In the genomic region with DNA sequence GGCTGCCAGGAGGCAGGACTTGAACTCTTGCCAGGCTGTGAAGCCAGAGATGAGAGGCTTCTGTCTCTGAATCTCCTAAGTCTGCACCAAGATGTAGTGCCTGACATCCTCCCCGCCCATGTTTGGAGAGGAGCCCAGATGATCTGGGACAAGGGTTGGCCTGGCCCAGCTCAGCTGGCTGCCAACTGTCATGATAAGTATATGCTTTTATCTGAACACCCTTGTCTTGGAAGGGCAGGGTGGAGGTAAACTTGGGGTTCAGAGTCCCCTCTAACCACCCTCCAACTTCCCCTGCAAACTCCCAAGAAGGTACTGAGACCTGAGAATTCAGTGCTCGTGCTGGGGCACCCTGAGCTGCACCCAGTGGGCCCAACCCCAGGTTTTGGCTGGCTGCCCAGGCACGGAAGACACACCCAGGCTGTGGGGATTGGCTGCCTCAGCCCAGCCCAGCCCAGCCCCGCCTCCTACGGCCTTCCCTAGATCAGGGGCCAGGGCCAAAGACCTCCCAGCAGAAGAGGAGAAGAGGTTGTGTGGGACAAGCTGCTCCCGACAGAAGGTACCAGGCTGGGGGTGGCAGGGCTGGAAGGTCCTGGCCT, we compare ENCODE assay signal across 1 cellular context.
TF ChIP-seq lines count a peak whose summit lies in the region.

A gene with protein sequence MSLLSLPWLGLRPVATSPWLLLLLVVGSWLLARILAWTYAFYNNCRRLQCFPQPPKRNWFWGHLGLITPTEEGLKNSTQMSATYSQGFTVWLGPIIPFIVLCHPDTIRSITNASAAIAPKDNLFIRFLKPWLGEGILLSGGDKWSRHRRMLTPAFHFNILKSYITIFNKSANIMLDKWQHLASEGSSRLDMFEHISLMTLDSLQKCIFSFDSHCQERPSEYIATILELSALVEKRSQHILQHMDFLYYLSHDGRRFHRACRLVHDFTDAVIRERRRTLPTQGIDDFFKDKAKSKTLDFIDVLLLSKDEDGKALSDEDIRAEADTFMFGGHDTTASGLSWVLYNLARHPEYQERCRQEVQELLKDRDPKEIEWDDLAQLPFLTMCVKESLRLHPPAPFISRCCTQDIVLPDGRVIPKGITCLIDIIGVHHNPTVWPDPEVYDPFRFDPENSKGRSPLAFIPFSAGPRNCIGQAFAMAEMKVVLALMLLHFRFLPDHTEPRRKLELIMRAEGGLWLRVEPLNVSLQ (plus strand): TSS at position 508 of the 596 bp plus-strand sequence. CDS start 443 bp downstream, outside the sequence.

TF ChIP-seq in HepG2, 621 proteins besides CTCF, POLR2A, EP300 and RAD21 (continued from another document):
- TF ChIP-seq HNRNPLL (IDR thresholded peaks at IDR 0.05; ENCODE audit: low read depth, low read length, poor library complexity, severe bottlenecking) (peak; percentile 23), TAF1 (CRISPR knock-in tag; IDR thresholded peaks at IDR 0.05) (peak; percentile 25; the same call in 1 of the 2 replicates), POLR2AphosphoS5 (IDR thresholded peaks at IDR 0.05; ENCODE audit: low read depth, low read length) (peak; percentile 81), ATRX (CRISPR knock-in tag; IDR thresholded peaks at IDR 0.05; ENCODE audit: borderline replicate concordance) (no peak), FOXJ3 (CRISPR knock-in tag; IDR thresholded peaks at IDR 0.05; ENCODE audit: borderline replicate concordance) (0 out of 2 replicates have a peak, but pooled peaks have one; percentile 4)
- TF ChIP-seq, protein P1, sequence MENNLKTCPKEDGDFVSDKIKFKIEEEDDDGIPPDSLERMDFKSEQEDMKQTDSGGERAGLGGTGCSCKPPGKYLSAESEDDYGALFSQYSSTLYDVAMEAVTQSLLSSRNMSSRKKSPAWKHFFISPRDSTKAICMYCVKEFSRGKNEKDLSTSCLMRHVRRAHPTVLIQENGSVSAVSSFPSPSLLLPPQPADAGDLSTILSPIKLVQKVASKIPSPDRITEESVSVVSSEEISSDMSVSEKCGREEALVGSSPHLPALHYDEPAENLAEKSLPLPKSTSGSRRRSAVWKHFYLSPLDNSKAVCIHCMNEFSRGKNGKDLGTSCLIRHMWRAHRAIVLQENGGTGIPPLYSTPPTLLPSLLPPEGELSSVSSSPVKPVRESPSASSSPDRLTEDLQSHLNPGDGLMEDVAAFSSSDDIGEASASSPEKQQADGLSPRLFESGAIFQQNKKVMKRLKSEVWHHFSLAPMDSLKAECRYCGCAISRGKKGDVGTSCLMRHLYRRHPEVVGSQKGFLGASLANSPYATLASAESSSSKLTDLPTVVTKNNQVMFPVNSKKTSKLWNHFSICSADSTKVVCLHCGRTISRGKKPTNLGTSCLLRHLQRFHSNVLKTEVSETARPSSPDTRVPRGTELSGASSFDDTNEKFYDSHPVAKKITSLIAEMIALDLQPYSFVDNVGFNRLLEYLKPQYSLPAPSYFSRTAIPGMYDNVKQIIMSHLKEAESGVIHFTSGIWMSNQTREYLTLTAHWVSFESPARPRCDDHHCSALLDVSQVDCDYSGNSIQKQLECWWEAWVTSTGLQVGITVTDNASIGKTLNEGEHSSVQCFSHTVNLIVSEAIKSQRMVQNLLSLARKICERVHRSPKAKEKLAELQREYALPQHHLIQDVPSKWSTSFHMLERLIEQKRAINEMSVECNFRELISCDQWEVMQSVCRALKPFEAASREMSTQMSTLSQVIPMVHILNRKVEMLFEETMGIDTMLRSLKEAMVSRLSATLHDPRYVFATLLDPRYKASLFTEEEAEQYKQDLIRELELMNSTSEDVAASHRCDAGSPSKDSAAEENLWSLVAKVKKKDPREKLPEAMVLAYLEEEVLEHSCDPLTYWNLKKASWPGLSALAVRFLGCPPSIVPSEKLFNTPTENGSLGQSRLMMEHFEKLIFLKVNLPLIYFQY (CRISPR knock-in tag; IDR thresholded peaks at IDR 0.05; ENCODE audit: borderline replicate concordance), result no peak
